In the genomic region with DNA sequence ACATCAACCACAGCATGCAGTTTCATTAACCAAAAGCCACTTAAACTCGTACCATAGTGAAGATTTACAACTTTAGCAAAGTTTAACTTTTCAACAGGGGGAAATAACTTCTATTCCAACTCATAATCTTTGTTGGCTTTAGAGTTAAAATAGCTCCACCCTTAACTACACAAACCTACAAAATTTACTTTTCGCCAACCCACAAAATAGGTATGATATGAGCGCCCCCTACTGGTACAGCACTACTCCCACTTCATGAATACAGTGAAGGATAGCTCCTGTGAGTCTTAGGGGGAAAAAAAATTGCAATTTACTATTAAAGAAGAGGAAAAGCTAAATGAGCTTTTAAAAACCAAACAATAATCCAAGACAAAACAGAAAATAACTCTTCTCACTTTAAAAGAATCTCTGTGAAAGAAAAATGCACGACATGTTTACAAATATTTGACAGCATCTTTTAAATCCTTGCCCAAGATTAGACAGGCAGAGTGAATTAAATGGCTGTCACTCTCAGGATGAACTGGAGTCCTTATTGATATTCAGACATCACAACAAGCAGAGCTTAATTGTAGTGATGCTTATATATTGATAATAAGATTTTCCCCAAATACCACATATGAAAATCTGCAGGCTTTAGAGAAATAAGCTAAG, we compare ENCODE assay signal across 8 cellular contexts. TPM values are rescaled to one million over a fixed set of nuclear protein-coding genes. Genes with fewer than 3 reads are reported as not detected.
DNase-seq lines count a peak whose midpoint lies in the region; ATAC-seq and TF ChIP-seq lines count a peak whose summit lies in the region.

No MANE protein-coding gene starts in this region.

- H3K36me3 ChIP-seq in MG63 (no peaks in the 10 kb centered on the region), adipocyte (ENCODE audit: control insufficient read depth, insufficient read depth, low read length, severe bottlenecking) (no peaks in the 10 kb centered on the region), gastrocnemius medialis (no peaks in the 10 kb centered on the region)

- H3K4me3 ChIP-seq in MG63, result no peak overlapping the region
- no peak overlapping the region for H3K4me3 ChIP-seq in adipocyte (ENCODE audit: low read length)
- H3K4me3 ChIP-seq in right cardiac atrium (ENCODE audit: low read length), result peak overlapping the region; percentile 40
- peak overlapping the region in 2 of 4 donors; percentile 19 to 28 for H3K4me3 ChIP-seq in gastrocnemius medialis

- no peak overlapping the region for H3K27ac ChIP-seq in right cardiac atrium (ENCODE audit: low read length)
- no peak overlapping the region for H3K27ac ChIP-seq in gastrocnemius medialis

- DNase-seq in EH (ENCODE audit: low read depth), result peak; percentile 72
- peak; percentile 26 for DNase-seq in MG63
- DNase-seq in SW480 (ENCODE audit: low spot score), result peak; percentile 54
- peak; percentile 93 for DNase-seq in adipocyte (ENCODE audit: low read depth)
- DNase-seq in right cardiac atrium, result peak in 2 of 3 donors; percentile 34 to 55
- DNase-seq in gastrocnemius medialis, result peak; percentile 4 to 18
- no peak for DNase-seq in NCI-H128 (lab: John Stamatoyannopoulos, UW; ENCODE audit: unreplicated experiment)

- H3K27me3 ChIP-seq in MG63, result no peaks in the 10 kb centered on the region
- no peaks in the 10 kb centered on the region for H3K27me3 ChIP-seq in adipocyte (replicated peaks; ENCODE audit: control insufficient read depth, insufficient read depth, low read length)
- no peaks in the 10 kb centered on the region for H3K27me3 ChIP-seq in right cardiac atrium (ENCODE audit: control insufficient read depth, insufficient read depth)
- H3K27me3 ChIP-seq in gastrocnemius medialis, result peaks cover 0 to 3% (median 0%) of the 10 kb centered on the region in 3 donors

- H3K9me3 ChIP-seq in MG63, result no peaks in the 10 kb centered on the region
- no peaks in the 10 kb centered on the region for H3K9me3 ChIP-seq in adipocyte (ENCODE audit: control insufficient read depth, low read length)
- H3K9me3 ChIP-seq in right cardiac atrium (ENCODE audit: control insufficient read depth, low read length), result no peaks in the 10 kb centered on the region
- H3K9me3 ChIP-seq in gastrocnemius medialis, result no peaks in the 10 kb centered on the region

- H3K4me1 ChIP-seq in adipocyte (ENCODE audit: control insufficient read depth, insufficient read depth, low read length), result peaks cover 10% of the 10 kb centered on the region
- no peaks in the 10 kb centered on the region for H3K4me1 ChIP-seq in right cardiac atrium (ENCODE audit: control insufficient read depth, insufficient read depth, low read length)
- no peaks in the 10 kb centered on the region for H3K4me1 ChIP-seq in gastrocnemius medialis

- peak; percentile 78 to 92 (median 83) for TF ChIP-seq CTCF in gastrocnemius medialis (IDR thresholded peaks at IDR 0.05 in 4 of 5, conservative IDR thresholded peaks at IDR 0.05 in 1 of 5)

- in situ Hi-C loops in gastrocnemius medialis (cut with MboI; ENCODE audit: low sequenced_read_pairs in 4 of 4), result loop anchor here (5.0 to 25.0 kb wide), 5 partner anchors 350 to 1000 kb away; partner anchors contain the start of gene STAT4 (in 1 of the 4)

- 15% methylated on average over 4 of the region's 4 CpGs for WGBS in right cardiac atrium

- intact Hi-C loops in right cardiac atrium (cut with DNase I), result loop anchor here (1.0 to 10.0 kb wide), 4 partner anchors 350 to 598 kb away; no protein-coding TSS in a partner anchor
- intact Hi-C loops in gastrocnemius medialis (cut with DNase I; ENCODE audit: low total_unique reads), result loop anchor here (1.0 to 2.0 kb wide), 2 partner anchors 350 to 608 kb away; no protein-coding TSS in a partner anchor

- TF ChIP-seq POLR2A in gastrocnemius medialis (IDR thresholded peaks at IDR 0.05), result no peak

- H3K9ac ChIP-seq in adipocyte (ENCODE audit: low read length), result peak overlapping the region; percentile 50

- ATAC-seq in GM21723 (IDR thresholded peaks at IDR 0.05; ENCODE audit: unreplicated experiment) (peak; percentile 84), right cardiac atrium (peak; percentile 84 to 86), gastrocnemius medialis (no peak)

RNA-seq across cellular contexts. Expression of gene TMEFF2, which starts 32.2 kb away (rescaled TPM):
- 2.2 and 3.0 TPM in 2 replicates for total RNA-seq in MG63 (2014; rRNA removed; shearing (Covaris generic); ENCODE audit: low replicate concordance)
- total RNA-seq in right cardiac atrium (1 to 10 TPM in 3 of 4 donors, under 1 TPM in 1; 0.14 to 3.3 (median 1.6) TPM), gastrocnemius medialis (under 1 TPM in 1 of 4 donors, not detected in 3; 0.20 TPM)
- 0.79 TPM for polyA plus RNA-seq in right cardiac atrium

Comparison
In these comparisons a context has a peak if more than half of its experiments do, and no peak if none do; other contexts are left out.
1. ATAC-seq: peak in GM21723 (single experiment) and right cardiac atrium (2 of 2); none in gastrocnemius medialis (0 of 2).